ENCODE assay signal across 19 cellular contexts in the genomic region with DNA sequence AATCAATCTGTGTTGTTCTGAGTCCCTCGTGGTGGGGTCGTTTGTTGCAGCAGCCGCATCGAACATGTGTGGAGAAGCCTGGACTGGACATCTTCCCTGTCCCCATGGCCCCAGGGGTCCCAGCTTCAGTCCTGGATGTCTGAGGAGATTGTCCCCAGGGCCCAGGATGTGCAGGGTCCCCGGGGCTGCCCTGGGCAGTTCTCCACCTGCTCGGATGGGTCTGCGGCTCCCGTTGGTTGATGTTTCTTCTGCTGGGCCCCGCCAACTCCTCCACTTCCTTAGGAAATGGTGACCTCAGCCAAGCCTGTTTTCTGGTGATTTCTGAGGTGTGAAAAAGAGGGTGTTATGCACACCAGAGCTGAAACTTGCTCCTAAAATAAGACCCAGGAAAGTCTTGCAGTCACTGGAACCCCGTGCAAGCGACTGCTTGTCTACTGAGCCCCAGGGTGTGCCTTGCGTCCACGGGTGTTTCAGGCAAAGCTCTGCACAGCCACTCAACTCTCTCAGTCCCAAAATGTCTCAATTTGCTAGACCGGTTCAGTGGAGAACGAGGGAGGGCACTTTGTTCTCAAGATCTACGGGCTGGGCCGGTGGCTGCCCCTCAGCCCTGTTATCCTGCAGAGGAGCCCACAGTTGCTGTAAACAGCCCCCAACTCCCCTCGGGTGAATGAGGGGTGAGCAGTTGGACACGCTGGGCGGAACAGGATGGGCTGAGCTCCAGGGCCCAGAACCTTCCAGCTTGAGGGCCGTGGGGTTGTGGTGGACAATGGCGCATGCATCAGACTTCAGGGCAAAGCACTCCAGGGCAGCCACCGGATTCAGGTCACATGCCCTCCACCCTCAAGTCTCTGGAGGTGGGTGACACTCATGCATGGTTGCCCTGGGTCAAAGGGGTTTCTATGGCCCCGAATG.
A peak's percentile ranks its signal among the peaks of the same experiment; 100 is the strongest.
DNase-seq lines count a peak whose midpoint lies in the region; ATAC-seq and TF ChIP-seq lines count a peak whose summit lies in the region.
"Had no signal": no experiment of that assay in that cellular context is flagged by ENCODE, and none has a peak within 500 bp of the region (broad histone marks: within the 10 kb centered on the region; RNA-seq: fewer than 3 reads in every experiment).

No MANE protein-coding gene starts in this region.

- intact Hi-C loops in Right ventricle myocardium inferior (cut with DNase I) (no loop called here), Right ventricle myocardium superior (cut with DNase I) (no loop called here)

- TF ChIP-seq EP300 in neural cell (conservative IDR thresholded peaks at IDR 0.05; ENCODE audit: poor library complexity, severe bottlenecking) = no peak

- H3K9me3 ChIP-seq in BLaER1 treated with 17β-estradiol and CSF1 and Interleukin-3, amounts not matched to agents 10 nM and 100 nM (replicated peaks in 1 of 11) = peaks cover 0 to 11% (median 6%) of the 10 kb centered on the region in 11 experiments; a peak in 7 of 22 replicates
- no peaks in the 10 kb centered on the region for H3K9me3 ChIP-seq in neural cell (ENCODE audit: low read length)

- H3F3A ChIP-seq in neural cell (ENCODE audit: insufficient read depth, low read length, poor library complexity, severe bottlenecking) = no peaks in the 10 kb centered on the region

- DNase-seq in Right ventricle myocardium inferior (ENCODE audit: missing footprints) (peak; percentile 17), Right ventricle myocardium superior (no peak), NCI-H510A treated with DMSO at 0.1 percent for 48 hours (lab: John Stamatoyannopoulos, UW) (no peak), T-helper 1 cell (no peak), NCI-H1048 (lab: John Stamatoyannopoulos, UW) (no peak)
- DNase-seq: 8988T; C1 segment of cervical spinal cord; CD4-positive, CD25-positive, alpha-beta regulatory T cell; CD8-positive, alpha-beta memory T cell; COR-L47; DMS 273 treated with DMSO at 0.1 percent for 48 hours; DMS53; DND-41; EL; GOT3; H9 had no signal

- no peak for ATAC-seq in Right ventricle myocardium inferior
- no peak for ATAC-seq in Right ventricle myocardium superior (ENCODE audit: poor library complexity)
- ATAC-seq: GM12878 had no signal

- H3K9me2 ChIP-seq in neural cell (ENCODE audit: insufficient read depth, low read length) = no peaks in the 10 kb centered on the region

- peaks cover 0 to 32% (median 0%) of the 10 kb centered on the region in 11 experiments; a peak in 3 of 22 replicates for H3K27me3 ChIP-seq in BLaER1 treated with 17β-estradiol and CSF1 and Interleukin-3, amounts not matched to agents 10 nM and 100 nM
- no peaks in the 10 kb centered on the region for H3K27me3 ChIP-seq in neural cell (ENCODE audit: insufficient read depth, low read depth, low read length)

- TF ChIP-seq CTCF in neural cell (IDR thresholded peaks at IDR 0.05; ENCODE audit: poor library complexity, severe bottlenecking) = no peak

- H3K4me2 ChIP-seq in BLaER1 treated with 17β-estradiol and CSF1 and Interleukin-3, amounts not matched to agents 10 nM and 100 nM = peak overlapping the region; percentile 22 to 90 (median 80)
- H3K4me2 ChIP-seq in neural cell (ENCODE audit: low read length) = no peak overlapping the region

- H3K4me1 ChIP-seq in BLaER1 treated with 17β-estradiol and CSF1 and Interleukin-3, amounts not matched to agents 10 nM and 100 nM = peaks cover 48 to 78% (median 77%) of the 10 kb centered on the region in 10 experiments

- no peak overlapping the region; a peak in 1 of 20 replicates for H3K4me3 ChIP-seq in BLaER1 treated with 17β-estradiol and CSF1 and Interleukin-3, amounts not matched to agents 10 nM and 100 nM
- H3K4me3 ChIP-seq in neural cell (ENCODE audit: low read length) = no peak overlapping the region
- H3K4me3 ChIP-seq: GM12878 had no signal

- peak overlapping the region in 2 of 11 experiments; percentile 23 to 25; a peak in 3 of 22 replicates for H3K27ac ChIP-seq in BLaER1 treated with 17β-estradiol and CSF1 and Interleukin-3, amounts not matched to agents 10 nM and 100 nM
- H3K27ac ChIP-seq in neural cell (ENCODE audit: low read length) = peak overlapping the region; percentile 24

- H2AFZ ChIP-seq in neural cell (ENCODE audit: low read depth, low read length) = no peak overlapping the region

- no peaks in the 10 kb centered on the region for H3K36me3 ChIP-seq in BLaER1 treated with 17β-estradiol and CSF1 and Interleukin-3, amounts not matched to agents 10 nM and 100 nM
- no peaks in the 10 kb centered on the region for H3K36me3 ChIP-seq in neural cell (ENCODE audit: insufficient read depth, low read length)

- no peak for TF ChIP-seq RAD21 in neural cell (conservative IDR thresholded peaks at IDR 0.05)

- H4K20me1 ChIP-seq in BLaER1 treated with 17β-estradiol and CSF1 and Interleukin-3, amounts not matched to agents 10 nM and 100 nM = no peaks in the 10 kb centered on the region; a peak in 1 of 22 replicates
- no peaks in the 10 kb centered on the region for H4K20me1 ChIP-seq in neural cell (ENCODE audit: insufficient read depth)

- no peaks in the 10 kb centered on the region for H3K79me2 ChIP-seq in neural cell (replicated peaks; ENCODE audit: insufficient read depth, low read length)

- H3K9ac ChIP-seq in BLaER1 treated with 17β-estradiol and CSF1 and Interleukin-3, amounts not matched to agents 10 nM and 100 nM = peak overlapping the region in 3 of 11 experiments; percentile 0 to 7 (median 6); a peak in 3 of 22 replicates
- no peak overlapping the region for H3K9ac ChIP-seq in neural cell (ENCODE audit: low read length)

TF ChIP-seq in neural cell, 6 proteins besides CTCF, POLR2A, EP300 and RAD21:
- TF ChIP-seq TAF1 (IDR thresholded peaks at IDR 0.05; ENCODE audit: low read depth) (no peak), EZH2 (IDR thresholded peaks at IDR 0.05; ENCODE audit: borderline replicate concordance, insufficient read depth, low read length, poor library complexity, severe bottlenecking) (no peak), SMC3 (conservative IDR thresholded peaks at IDR 0.05; ENCODE audit: poor library complexity) (no peak), POLR2AphosphoS5 (IDR thresholded peaks at IDR 0.05) (no peak)
